ENCODE assay signal across 8 cellular contexts in genomic region chr11:60899021-60899936, GRCh38. TPM values are rescaled to one million over a fixed set of nuclear protein-coding genes. Genes with fewer than 3 reads are reported as not detected.
DNase-seq lines count a peak whose midpoint lies in the region; ATAC-seq, FAIRE-seq and TF ChIP-seq lines count a peak whose summit lies in the region.

No MANE protein-coding gene starts in this region.

- H3K4me3 Mint-ChIP-seq in activated B cell treated with CpG ODN at 0.5 μM for 24 hours: no peak overlapping the region

- H3K4me3 ChIP-seq in BE2C (ENCODE audit: low read depth, low read length) (no peak overlapping the region), GM06990 (replicated peaks; ENCODE audit: low read depth, low read length) (no peak overlapping the region), pancreas (no peak overlapping the region)

- H3K27me3 ChIP-seq in BE2C (no peaks in the 10 kb centered on the region), GM06990 (replicated peaks; ENCODE audit: control insufficient read depth, insufficient read depth, low read length) (no peaks in the 10 kb centered on the region), pancreas (no peaks in the 10 kb centered on the region)

- CTCF ChIA-PET in activated B cell treated with CpG ODN at 0.5 μM for 24 hours (lab: Charles Lee): interaction anchor here (0.6 to 4.2 kb wide), 18 partner anchors 11 to 634 kb away, joined by 3 to 34 read pairs (median 4); partner anchors contain the start of genes CD6 and TMEM109

- FAIRE-seq in pancreas (lab: Jason Lieb, UNC): no peak

- H3K9me3 ChIP-seq in BE2C: no peaks in the 10 kb centered on the region
- no peaks in the 10 kb centered on the region for H3K9me3 ChIP-seq in pancreas

- no peak overlapping the region for H3K27ac ChIP-seq in pancreas

- WGBS in pancreas, 2 donors: 54 to 55% methylated on average over 12 of the region's 12 CpGs

- no peak overlapping the region for H3K27ac Mint-ChIP-seq in activated B cell treated with CpG ODN at 0.5 μM for 24 hours

- H3K36me3 ChIP-seq in BE2C (peaks cover 43% of the 10 kb centered on the region), GM06990 (ENCODE audit: control insufficient read depth, insufficient read depth, low read length) (peaks cover 44% of the 10 kb centered on the region), pancreas (peaks cover 21 to 88% (median 60%) of the 10 kb centered on the region in 3 donors)

- peaks cover 10% of the 10 kb centered on the region for H3K4me1 Mint-ChIP-seq in activated B cell treated with CpG ODN at 0.5 μM for 24 hours

- TF ChIP-seq CTCF in BE2C (IDR thresholded peaks at IDR 0.05; ENCODE audit: low read depth, low read length): peak; percentile 75
- peak; percentile 92 for TF ChIP-seq CTCF in GM06990 (IDR thresholded peaks at IDR 0.05; ENCODE audit: insufficient read depth, low read length, poor library complexity, severe bottlenecking)
- peak; percentile 95 for TF ChIP-seq CTCF in activated B cell treated with CpG ODN at 0.5 μM for 24 hours (IDR thresholded peaks at IDR 0.05)
- TF ChIP-seq CTCF in pancreas (IDR thresholded peaks at IDR 0.05): peak; percentile 76 to 89 (median 88)

- intact Hi-C loops in activated B cell treated with CpG ODN at 0.5 μM for 24 hours (cut with micrococcal nuclease) (loop anchor here (1.0 to 10.0 kb wide), 4 partner anchors 68 to 634 kb away; no protein-coding TSS in a partner anchor), pancreas (cut with DNase I) (loop anchor here (5.0 to 10.0 kb wide), 3 partner anchors 54 to 67 kb away; partner anchors contain the start of gene CCDC86 (in 1 of the 3))

- no peaks in the 10 kb centered on the region for H3K9me3 Mint-ChIP-seq in activated B cell treated with CpG ODN at 0.5 μM for 24 hours

- POLR2A ChIA-PET in activated B cell treated with CpG ODN at 0.5 μM for 24 hours (lab: Charles Lee): interaction anchor here (1.3 to 1.5 kb wide), 2 partner anchors 14 to 69 kb away, joined by 4 to 6 read pairs; partner anchors contain the start of gene TMEM109

- no peaks in the 10 kb centered on the region for H3K4me1 ChIP-seq in BE2C
- H3K4me1 ChIP-seq in pancreas: peaks cover 0 to 6% (median 2%) of the 10 kb centered on the region in 3 donors

- H3K27me3 Mint-ChIP-seq in activated B cell treated with CpG ODN at 0.5 μM for 24 hours: no peaks in the 10 kb centered on the region

- peak; percentile 30 for DNase-seq in BE2C
- no peak for DNase-seq in GM06990 (ENCODE audit: extremely low read depth, insufficient read length)
- DNase-seq in NCI-H1048 (lab: John Stamatoyannopoulos, UW): peak; percentile 29
- no peak for DNase-seq in activated B cell treated with CpG ODN at 0.5 μM for 24 hours
- DNase-seq in germinal center (ENCODE audit: low spot score): peak; percentile 60
- DNase-seq in pancreas: peak in 2 of 6 donors; percentile 22 to 54
- DNase-seq in NK-92 treated with Interleukin-12 subunit alpha and Interleukin-12 subunit beta, amount 100 ng/mL, for 24 hours (lab: John Stamatoyannopoulos, UW): no peak
- no peak for DNase-seq in GF-D8 (lab: John Stamatoyannopoulos, UW)

- ATAC-seq in activated B cell treated with CpG ODN at 0.5 μM for 24 hours (ENCODE audit: low read depth) (peak; percentile 90), pancreas (peak; percentile 61 to 90 (median 86))

- H3K36me3 Mint-ChIP-seq in activated B cell treated with CpG ODN at 0.5 μM for 24 hours (ENCODE audit: low read depth): peaks cover 96% of the 10 kb centered on the region

RNA-seq across cellular contexts. Expression of gene PRPF19, which starts 7.1 kb away (rescaled TPM):
- polyA plus RNA-seq in BE2C (2012; ENCODE audit: insufficient read depth, insufficient read length, low read depth): 213 TPM
- 143 and 164 TPM in 2 replicates for total RNA-seq in activated B cell treated with CpG ODN at 0.5 μM for 24 hours
- total RNA-seq in pancreas: 10 to 100 TPM; 33.9 to 50.1 (median 45.5) TPM
- 10 to 100 TPM; 44.2 to 50.1 TPM for polyA plus RNA-seq in pancreas

RNA-seq across cellular contexts. Expression of gene TMEM109, which starts 14.7 kb away (rescaled TPM):
- polyA plus RNA-seq in BE2C (2012; ENCODE audit: insufficient read depth, insufficient read length, low read depth): 44.4 TPM
- 117 and 121 TPM in 2 replicates for total RNA-seq in activated B cell treated with CpG ODN at 0.5 μM for 24 hours
- 10 to 100 TPM; 35.1 to 51.9 (median 40.0) TPM for total RNA-seq in pancreas
- 10 to 100 TPM; 28.2 to 53.0 TPM for polyA plus RNA-seq in pancreas

RNA-seq across cellular contexts. Expression of gene TMEM132A, which starts 25.0 kb away (rescaled TPM):
- polyA plus RNA-seq in BE2C (2012; ENCODE audit: insufficient read depth, insufficient read length, low read depth): 365 TPM
- total RNA-seq in activated B cell treated with CpG ODN at 0.5 μM for 24 hours (8.2 and 8.7 TPM in 2 replicates), pancreas (10 to 100 TPM in 2 of 6 donors, 1 to 10 TPM in 4; 3.1 to 36.7 (median 3.6) TPM)
- 10 to 100 TPM in 1 of 2 donors, 1 to 10 TPM in 1; 5.9 to 12.1 TPM for polyA plus RNA-seq in pancreas

RNA-seq across cellular contexts. Expression of gene ZP1, which starts 31.9 kb away (rescaled TPM):
- not detected for polyA plus RNA-seq in BE2C (2012; ENCODE audit: insufficient read depth, insufficient read length, low read depth)
- total RNA-seq in activated B cell treated with CpG ODN at 0.5 μM for 24 hours: not detected in 2 replicates
- total RNA-seq in pancreas: not detected
- 1 to 10 TPM in 1 of 2 donors, under 1 TPM in 1; 0.34 to 1.5 TPM for polyA plus RNA-seq in pancreas

RNA-seq across cellular contexts. Expression of gene PTGDR2, which starts 43.5 kb away (rescaled TPM):
- 0.20 TPM for polyA plus RNA-seq in BE2C (2012; ENCODE audit: insufficient read depth, insufficient read length, low read depth)
- 0.07 TPM in 1 of 2 replicates, not detected in the other for total RNA-seq in activated B cell treated with CpG ODN at 0.5 μM for 24 hours
- under 1 TPM; 0.09 to 0.67 (median 0.28) TPM for total RNA-seq in pancreas
- polyA plus RNA-seq in pancreas: 1 to 10 TPM; 1.4 to 5.7 TPM

Comparison
In these comparisons a context has a peak if more than half of its experiments do, and no peak if none do; other contexts are left out.
1. DNase-seq: peak in BE2C (single experiment), NCI-H1048 (single experiment) and germinal center (single experiment); none in GM06990 (single experiment), activated B cell treated with CpG ODN at 0.5 μM for 24 hours (single experiment), NK-92 treated with Interleukin-12 subunit alpha and Interleukin-12 subunit beta, amount 100 ng/mL, for 24 hours (single experiment) and GF-D8 (single experiment).
2. Peak in every context shown above with its lines, with median percentiles within 50 percentile points of each other: CTCF ChIP-seq.